ENCODE assay signal across 12 cellular contexts in the genomic region with DNA sequence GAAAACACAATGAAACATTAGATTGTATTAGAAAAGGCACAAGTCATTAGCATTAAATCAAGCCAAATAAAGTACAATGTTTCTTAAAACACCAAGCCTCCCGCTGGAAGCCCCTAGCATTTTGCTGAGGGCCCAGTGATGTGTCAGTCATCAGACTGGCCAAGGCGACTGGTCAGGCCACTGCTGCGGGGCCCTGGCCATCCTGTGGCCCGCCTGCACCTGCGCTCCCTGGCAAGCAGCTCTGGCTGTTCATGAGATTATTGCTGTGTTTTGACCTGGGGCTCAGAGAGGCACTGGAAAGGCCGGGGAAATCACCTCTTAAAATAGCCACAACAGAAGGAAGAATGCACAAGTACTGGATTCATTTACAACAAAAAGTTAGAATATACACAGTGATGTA. TPM values are rescaled to one million over a fixed set of nuclear protein-coding genes. Genes with fewer than 3 reads are reported as not detected.
"Had no signal": no experiment of that assay in that cellular context is flagged by ENCODE, and none has a peak within 500 bp of the region (broad histone marks: within the 10 kb centered on the region; RNA-seq: fewer than 3 reads in every experiment).

No MANE protein-coding gene starts in this region.

- DNase-seq: activated CD8-positive, alpha-beta T cell treated with anti-CD3 and anti-CD28 coated beads for 36 hours; esophagus squamous epithelium; foreskin fibroblast; left cardiac atrium; lower lobe of right lung; natural killer cell; occipital lobe; right lobe of liver; stimulated activated CD4-positive, alpha-beta T cell treated with anti-CD3 and anti-CD28 coated beads, Interleukin-1b, Interleukin-23, amount 100 ng/mL, for 48 hours; stimulated activated naive CD4-positive, alpha-beta T cell had no signal

- H3K27me3 ChIP-seq: esophagus squamous epithelium, right lobe of liver had no signal

- H3K9me3 ChIP-seq: esophagus squamous epithelium, lower lobe of right lung, prostate gland, right lobe of liver had no signal

- H3K27ac Mint-ChIP-seq: activated CD8-positive, alpha-beta T cell treated with anti-CD3 and anti-CD28 coated beads for 36 hours; natural killer cell had no signal

- H3K4me1 ChIP-seq: prostate gland had no signal

- H3K4me3 Mint-ChIP-seq: activated CD8-positive, alpha-beta T cell treated with anti-CD3 and anti-CD28 coated beads for 36 hours; natural killer cell had no signal

- ATAC-seq: activated CD8-positive, alpha-beta T cell treated with anti-CD3 and anti-CD28 coated beads for 36 hours; left cardiac atrium; natural killer cell; right lobe of liver had no signal

- H3K27me3 Mint-ChIP-seq: activated CD8-positive, alpha-beta T cell treated with anti-CD3 and anti-CD28 coated beads for 36 hours had no signal

- H3K36me3 ChIP-seq: prostate gland, right lobe of liver had no signal

- H3K27ac ChIP-seq: esophagus squamous epithelium, prostate gland, right lobe of liver, SK-N-MC had no signal

- H3K4me3 ChIP-seq: esophagus squamous epithelium, lower lobe of right lung, prostate gland, right lobe of liver, SK-N-MC had no signal

- H3K9me3 Mint-ChIP-seq: activated CD8-positive, alpha-beta T cell treated with anti-CD3 and anti-CD28 coated beads for 36 hours; natural killer cell had no signal

RNA-seq across cellular contexts. Expression of a gene that starts 24.2 kb away (rescaled TPM):
- total RNA-seq: occipital lobe had no signal
